In genomic region chr5:103646698-103647614, GRCh38 we compare ENCODE assay signal across 25 cellular contexts.
"Had no signal": no experiment of that assay in that cellular context is flagged by ENCODE, and none has a peak within 500 bp of the region (broad histone marks: within the 10 kb centered on the region; RNA-seq: fewer than 3 reads in every experiment).

No MANE protein-coding gene starts in this region.

- H3K9me3 ChIP-seq: lower lobe of right lung, right lobe of liver, transverse colon, uterus had no signal

- H3K27me3 Mint-ChIP-seq: activated naive CD8-positive, alpha-beta T cell treated with anti-CD3 and anti-CD28 coated beads for 36 hours; central memory CD8-positive, alpha-beta T cell; naive B cell had no signal

- H3K27ac Mint-ChIP-seq: activated naive CD8-positive, alpha-beta T cell treated with anti-CD3 and anti-CD28 coated beads for 36 hours; immature natural killer cell; naive B cell; stimulated activated effector memory CD8-positive, alpha-beta T cell treated with anti-CD3 and anti-CD28 coated beads, Interleukin-12 subunit alpha, Interleukin-12 subunit beta, amount 100 ng/mL, for 72 hours had no signal

- H3K27me3 ChIP-seq: right lobe of liver, transverse colon, uterus had no signal

- H3K27ac ChIP-seq: lower lobe of right lung, right lobe of liver, skin epidermis, transverse colon, uterus had no signal

- H3K36me3 ChIP-seq: lower lobe of right lung, right lobe of liver, transverse colon, uterus had no signal

- H3K4me1 ChIP-seq: lower lobe of right lung, transverse colon, uterus had no signal

- H3K4me3 ChIP-seq: lower lobe of right lung, right lobe of liver, skin epidermis, transverse colon, uterus had no signal

- H3K9me3 Mint-ChIP-seq: activated naive CD8-positive, alpha-beta T cell treated with anti-CD3 and anti-CD28 coated beads for 36 hours had no signal

- DNase-seq: activated CD4-positive, alpha-beta T cell treated with anti-CD3 and anti-CD28 coated beads for 4 hours; activated CD4-positive, alpha-beta T cell treated with anti-CD3 and anti-CD28 coated beads, Interleukin-2, amount 50 U/mL, for 48 hours; activated CD4-positive, CD25-positive, alpha-beta regulatory T cell; activated CD8-positive, alpha-beta memory T cell treated with anti-CD3 and anti-CD28 coated beads, Interleukin-2, amount 50 U/mL, for 48 hours; activated naive CD4-positive, alpha-beta T cell treated with Interleukin-2 at 50 U/mL for 16 hours; activated naive CD8-positive, alpha-beta T cell treated with anti-CD3 and anti-CD28 coated beads for 36 hours; activated T-cell treated with anti-CD3 and anti-CD28 coated beads, Interleukin-2, amount 50 U/mL, for 48 hours; effector memory CD4-positive, alpha-beta T cell; glutamatergic neuron; hippocampal formation; immature natural killer cell; lower lobe of right lung; naive B cell; posterior cingulate gyrus; right lobe of liver; stimulated activated CD4-positive, alpha-beta T cell treated with anti-CD3 and anti-CD28 coated beads, Interleukin-1b, Interleukin-23, amount 100 ng/mL, for 48 hours; T1000; transverse colon; uterus had no signal

- H3K36me3 Mint-ChIP-seq: activated naive CD8-positive, alpha-beta T cell treated with anti-CD3 and anti-CD28 coated beads for 36 hours; immature natural killer cell; naive B cell; stimulated activated effector memory CD8-positive, alpha-beta T cell treated with anti-CD3 and anti-CD28 coated beads, Interleukin-12 subunit alpha, Interleukin-12 subunit beta, amount 100 ng/mL, for 72 hours had no signal

- ATAC-seq: esophagus mucosa; left lobe of liver; lower lobe of right lung; right lobe of liver; stimulated activated effector memory CD8-positive, alpha-beta T cell treated with anti-CD3 and anti-CD28 coated beads, Interleukin-12 subunit alpha, Interleukin-12 subunit beta, amount 100 ng/mL, for 72 hours had no signal

- H3K4me1 Mint-ChIP-seq: activated naive CD8-positive, alpha-beta T cell treated with anti-CD3 and anti-CD28 coated beads for 36 hours; central memory CD8-positive, alpha-beta T cell; immature natural killer cell; naive B cell; stimulated activated effector memory CD8-positive, alpha-beta T cell treated with anti-CD3 and anti-CD28 coated beads, Interleukin-12 subunit alpha, Interleukin-12 subunit beta, amount 100 ng/mL, for 72 hours had no signal

- H3K4me3 Mint-ChIP-seq: activated naive CD8-positive, alpha-beta T cell treated with anti-CD3 and anti-CD28 coated beads for 36 hours; central memory CD8-positive, alpha-beta T cell; immature natural killer cell; naive B cell; neural crest cell; stimulated activated effector memory CD8-positive, alpha-beta T cell treated with anti-CD3 and anti-CD28 coated beads, Interleukin-12 subunit alpha, Interleukin-12 subunit beta, amount 100 ng/mL, for 72 hours had no signal
